24 cellular contexts compared by ENCODE assay signal in genomic region chr22:49037701-49038245, GRCh38.
"Had no signal": no experiment of that assay in that cellular context is flagged by ENCODE, and none has a peak within 500 bp of the region (broad histone marks: within the 10 kb centered on the region; RNA-seq: fewer than 3 reads in every experiment).

No MANE protein-coding gene starts in this region.

- H3K36me3 Mint-ChIP-seq: naive thymus-derived CD8-positive, alpha-beta T cell; stimulated activated naive B cell treated with anti-CD40 and anti-IgM and Interleukin-4, amounts not matched to agents 10 μg/mL and 1 μg/mL and 100 μg/mL, for 72 hours had no signal

- DNase-seq: glutamatergic neuron; heart left ventricle; hypothalamus; islet precursor cell; kidney glomerular epithelial cell; left cardiac atrium; left ventricle myocardium superior; lower lobe of right lung; mammary epithelial cell; mesenchymal stem cell; naive thymus-derived CD8-positive, alpha-beta T cell; nucleus accumbens; retina; small intestine; stimulated activated CD4-positive, alpha-beta T cell treated with anti-CD3 and anti-CD28 coated beads, Interleukin-1b, Interleukin-23, amount 100 ng/mL, for 48 hours; stimulated activated CD4-positive, alpha-beta T cell treated with anti-CD3 and anti-CD28 coated beads, Interleukin-2, amount 100 ng/mL, for 48 hours; stimulated activated naive B cell treated with anti-CD40 and anti-IgM and Interleukin-4, amounts not matched to agents 10 μg/mL and 1 μg/mL and 100 μg/mL, for 72 hours; stimulated activated naive CD8-positive, alpha-beta T cell treated with anti-CD3 and anti-CD28 coated beads, Interleukin-15, Interleukin-2, amounts not matched to agents 100 U/mL and 50 U/mL, for 24 hours; stomach; testis; thyroid gland; transverse colon; uterus had no signal

- H3K27ac ChIP-seq: heart left ventricle, lower lobe of right lung, prostate gland, stomach, testis, thyroid gland, transverse colon, uterus had no signal

- H3K4me1 ChIP-seq: heart left ventricle, lower lobe of right lung, prostate gland, stomach, testis, thyroid gland, transverse colon, uterus had no signal

- H3K27ac Mint-ChIP-seq: naive thymus-derived CD8-positive, alpha-beta T cell; stimulated activated naive B cell treated with anti-CD40 and anti-IgM and Interleukin-4, amounts not matched to agents 10 μg/mL and 1 μg/mL and 100 μg/mL, for 72 hours had no signal

- H3K27me3 ChIP-seq: testis, thyroid gland, transverse colon, uterus had no signal

- H3K9me3 ChIP-seq: heart left ventricle, lower lobe of right lung, prostate gland, stomach, testis, thyroid gland, transverse colon, uterus had no signal

- H3K4me3 ChIP-seq: heart left ventricle, lower lobe of right lung, prostate gland, stomach, testis, thyroid gland, transverse colon, uterus had no signal

- H3K4me1 Mint-ChIP-seq: stimulated activated naive B cell treated with anti-CD40 and anti-IgM and Interleukin-4, amounts not matched to agents 10 μg/mL and 1 μg/mL and 100 μg/mL, for 72 hours had no signal

- H3K4me3 Mint-ChIP-seq: naive thymus-derived CD8-positive, alpha-beta T cell; stimulated activated naive B cell treated with anti-CD40 and anti-IgM and Interleukin-4, amounts not matched to agents 10 μg/mL and 1 μg/mL and 100 μg/mL, for 72 hours had no signal

- H3K36me3 ChIP-seq: heart left ventricle, lower lobe of right lung, prostate gland, stomach, thyroid gland, transverse colon, uterus had no signal
